Comparison of ENCODE assay signal across 7 cellular contexts in the genomic region with DNA sequence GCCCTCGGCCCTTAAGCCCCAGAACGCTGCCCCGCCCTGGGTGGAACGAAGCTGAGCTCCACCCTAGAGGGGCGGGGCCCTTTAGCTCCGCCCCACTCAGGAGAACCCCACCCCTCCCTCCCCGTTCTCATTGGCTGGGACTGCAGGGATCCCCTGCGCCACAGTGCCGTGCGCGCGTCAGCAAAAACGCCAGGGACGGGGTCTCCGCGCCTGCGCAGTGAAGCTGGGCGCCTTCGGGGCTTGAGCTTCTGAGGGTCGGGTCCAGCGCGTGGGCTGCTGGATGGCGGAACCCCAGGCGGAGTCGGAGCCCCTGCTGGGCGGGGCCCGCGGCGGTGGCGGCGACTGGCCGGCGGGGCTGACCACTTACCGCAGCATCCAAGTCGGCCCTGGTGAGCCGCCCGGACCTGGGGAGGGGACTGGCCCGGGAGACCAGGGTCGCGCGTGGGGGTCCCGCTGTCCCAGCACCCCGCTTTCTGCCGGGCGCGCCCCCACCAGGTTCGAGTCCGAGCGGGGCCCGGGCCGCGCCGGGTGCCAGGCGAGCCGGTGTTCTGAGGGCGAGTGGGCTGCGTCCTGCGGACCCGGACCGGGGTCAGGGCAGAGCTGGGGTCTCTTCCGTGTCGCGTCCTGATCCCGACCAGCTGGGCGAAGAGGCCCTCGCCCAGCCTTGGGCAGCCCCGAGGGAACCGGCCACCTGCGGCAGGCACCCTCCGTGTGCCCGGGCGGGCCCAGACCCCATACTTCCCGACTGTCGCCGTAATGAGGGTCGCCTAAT.
A peak's percentile ranks its signal among the peaks of the same experiment; 100 is the strongest.
DNase-seq lines count a peak whose midpoint lies in the region; ATAC-seq and TF ChIP-seq lines count a peak whose summit lies in the region.

Gene TPCN2, plus strand, starts transcription at position 215 of the 772 bp plus-strand sequence. Its CDS starts 66 bp downstream, at position 281.

- peak; percentile 37 for DNase-seq in NCI-H2081 treated with DMSO at 0.1 percent for 48 hours (lab: John Stamatoyannopoulos, UW)
- DNase-seq in T1000 (lab: John Stamatoyannopoulos, UW) = peak; percentile 91
- DNase-seq in astrocyte of the hippocampus (ENCODE audit: low read depth, low spot score) = peak; percentile 99
- peak in 50 of 51 donors; percentile 41 to 95 (median 90) for DNase-seq in hypothalamus (lab: John Stamatoyannopoulos, UW)
- peak; percentile 85 for DNase-seq in retinal pigment epithelial cell (ENCODE audit: low read depth)

- no peak for TF ChIP-seq CTCF in retinal pigment epithelial cell (conservative IDR thresholded peaks at IDR 0.05; ENCODE audit: low read depth, low read length)

- ATAC-seq in GM18511 (IDR thresholded peaks at IDR 0.05; ENCODE audit: unreplicated experiment) = peak; percentile 90
- ATAC-seq in HG03025 (IDR thresholded peaks at IDR 0.05; ENCODE audit: low FRiP score, unreplicated experiment) = peak; percentile 77

- H3K4me3 ChIP-seq in retinal pigment epithelial cell (ENCODE audit: low read length) = peak within 1 kb of the TSS; percentile 73

Comparison
In these comparisons a context has a peak if more than half of its experiments do, and no peak if none do; other contexts are left out.
1. Peak in every context shown above with its lines: DNase-seq, ATAC-seq and H3K4me3 ChIP-seq.
2. DNase-seq: peak in every context shown above with its lines; median percentile 99 in astrocyte of the hippocampus; 91 in T1000; 90 in hypothalamus; 85 in retinal pigment epithelial cell; 37 in NCI-H2081 treated with DMSO at 0.1 percent for 48 hours.